23 cellular contexts compared by ENCODE assay signal in genomic region chr3:161322781-161323568, GRCh38. TPM values are rescaled to one million over a fixed set of nuclear protein-coding genes. Genes with fewer than 3 reads are reported as not detected.
"Had no signal": no experiment of that assay in that cellular context is flagged by ENCODE, and none has a peak within 500 bp of the region (broad histone marks: within the 10 kb centered on the region; RNA-seq: fewer than 3 reads in every experiment).

No MANE protein-coding gene starts in this region.

- H3K27ac ChIP-seq: ascending aorta, body of pancreas, Peyer's patch, SJSA1 had no signal

- DNase-seq: activated CD4-positive, alpha-beta T cell treated with anti-CD3 and anti-CD28 coated beads, Interleukin-2, amount 10 ng/mL, durations not matched to agents 24 days and 14 days; activated CD4-positive, alpha-beta T cell treated with anti-CD3 and anti-CD28 coated beads, Interleukin-2, amount 50 U/mL, for 48 hours; activated CD4-positive, CD25-positive, alpha-beta regulatory T cell treated with anti-CD3 and anti-CD28 coated beads, Interleukin-2, amount 50 U/mL, for 72 hours; activated CD8-positive, alpha-beta memory T cell treated with anti-CD3 and anti-CD28 coated beads, Interleukin-2, amount 10 ng/mL, durations not matched to agents 7 days and 5 days; activated effector memory CD4-positive, alpha-beta T cell treated with Interleukin-2 at 50 U/mL for 16 hours; activated naive CD4-positive, alpha-beta T cell; activated T-cell treated with anti-CD3 and anti-CD28 coated beads, Interleukin-2, amount 50 U/mL, for 24 hours; body of pancreas; Karpas-422; MM.1S; NCI-H1105; NCI-H1436; NCI-H1694 treated with DMSO at 0.1 percent for 48 hours; NCI-H2029 treated with DMSO at 0.1 percent for 48 hours; NCI-H446; NCI-H526; Peyer's patch; SHP77 had no signal

RNA-seq across cellular contexts. Expression of gene SPTSSB, which starts 48.3 kb away (rescaled TPM):
- total RNA-seq: activated CD4-positive, alpha-beta T cell treated with anti-CD3 and anti-CD28 coated beads, Interleukin-2, amount 10 ng/mL, durations not matched to agents 24 days and 14 days; activated CD8-positive, alpha-beta memory T cell treated with anti-CD3 and anti-CD28 coated beads, Interleukin-2, amount 10 ng/mL, durations not matched to agents 7 days and 5 days; activated T-helper 1 cell treated with anti-CD3 and anti-CD28 coated beads, Interleukin-12 subunit alpha, Interleukin-12 subunit beta, Interleukin-2, Interleukin-4 antibody, amounts not matched to agents 30 ng/mL and 10 ng/mL and 1 ng/mL, durations not matched to agents 14 hours and 24 hours and 36 hours; ascending aorta; OCI-LY7; Peyer's patch; SJSA1 had no signal
- polyA plus RNA-seq: K562 had no signal
